2 cellular contexts compared by ENCODE assay signal in the genomic region with DNA sequence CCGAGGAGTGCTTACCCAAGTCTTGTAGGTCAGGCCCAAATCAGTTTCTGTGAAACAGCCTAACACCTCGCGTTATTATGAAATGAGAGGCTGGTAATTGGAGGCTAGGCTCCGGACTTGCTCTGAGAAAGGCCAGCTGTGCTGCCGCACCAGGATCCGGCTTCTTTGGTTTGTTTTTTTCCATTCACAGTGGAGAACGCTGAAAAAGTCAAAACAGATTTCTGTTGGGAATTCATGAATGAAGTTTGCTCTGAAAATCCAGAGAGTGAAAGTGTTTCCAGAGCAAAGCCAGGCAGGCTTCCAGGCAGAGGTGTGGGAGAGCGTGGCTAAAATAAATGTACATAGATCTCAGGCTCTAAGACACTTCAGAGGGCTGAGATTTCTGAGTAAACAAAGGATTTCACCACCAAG.
TF ChIP-seq lines count a peak whose summit lies in the region.

No MANE protein-coding gene starts in this region.

TF ChIP-seq in SK-N-SH treated with all-trans-retinoic acid at 6 μM for 48 hours, 23 proteins besides CTCF, POLR2A, EP300 and RAD21:
- TF ChIP-seq, protein P1, sequence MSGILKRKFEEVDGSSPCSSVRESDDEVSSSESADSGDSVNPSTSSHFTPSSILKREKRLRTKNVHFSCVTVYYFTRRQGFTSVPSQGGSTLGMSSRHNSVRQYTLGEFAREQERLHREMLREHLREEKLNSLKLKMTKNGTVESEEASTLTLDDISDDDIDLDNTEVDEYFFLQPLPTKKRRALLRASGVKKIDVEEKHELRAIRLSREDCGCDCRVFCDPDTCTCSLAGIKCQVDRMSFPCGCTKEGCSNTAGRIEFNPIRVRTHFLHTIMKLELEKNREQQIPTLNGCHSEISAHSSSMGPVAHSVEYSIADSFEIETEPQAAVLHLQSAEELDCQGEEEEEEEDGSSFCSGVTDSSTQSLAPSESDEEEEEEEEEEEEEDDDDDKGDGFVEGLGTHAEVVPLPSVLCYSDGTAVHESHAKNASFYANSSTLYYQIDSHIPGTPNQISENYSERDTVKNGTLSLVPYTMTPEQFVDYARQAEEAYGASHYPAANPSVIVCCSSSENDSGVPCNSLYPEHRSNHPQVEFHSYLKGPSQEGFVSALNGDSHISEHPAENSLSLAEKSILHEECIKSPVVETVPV (CRISPR knock-in tag; IDR thresholded peaks at IDR 0.05), result 0 out of 2 replicates have a peak, but pooled peaks have one; percentile 19
- TF ChIP-seq ZNF8 (CRISPR knock-in tag; IDR thresholded peaks at IDR 0.05), result no peak
TF ChIP-seq in SK-N-SH treated with all-trans-retinoic acid at 6 μM for 48 hours: peak in this region for 1.

TF ChIP-seq in SK-N-SH, 30 proteins besides CTCF, POLR2A, EP300 and RAD21 (continued from another document):
- TF ChIP-seq, protein P2, sequence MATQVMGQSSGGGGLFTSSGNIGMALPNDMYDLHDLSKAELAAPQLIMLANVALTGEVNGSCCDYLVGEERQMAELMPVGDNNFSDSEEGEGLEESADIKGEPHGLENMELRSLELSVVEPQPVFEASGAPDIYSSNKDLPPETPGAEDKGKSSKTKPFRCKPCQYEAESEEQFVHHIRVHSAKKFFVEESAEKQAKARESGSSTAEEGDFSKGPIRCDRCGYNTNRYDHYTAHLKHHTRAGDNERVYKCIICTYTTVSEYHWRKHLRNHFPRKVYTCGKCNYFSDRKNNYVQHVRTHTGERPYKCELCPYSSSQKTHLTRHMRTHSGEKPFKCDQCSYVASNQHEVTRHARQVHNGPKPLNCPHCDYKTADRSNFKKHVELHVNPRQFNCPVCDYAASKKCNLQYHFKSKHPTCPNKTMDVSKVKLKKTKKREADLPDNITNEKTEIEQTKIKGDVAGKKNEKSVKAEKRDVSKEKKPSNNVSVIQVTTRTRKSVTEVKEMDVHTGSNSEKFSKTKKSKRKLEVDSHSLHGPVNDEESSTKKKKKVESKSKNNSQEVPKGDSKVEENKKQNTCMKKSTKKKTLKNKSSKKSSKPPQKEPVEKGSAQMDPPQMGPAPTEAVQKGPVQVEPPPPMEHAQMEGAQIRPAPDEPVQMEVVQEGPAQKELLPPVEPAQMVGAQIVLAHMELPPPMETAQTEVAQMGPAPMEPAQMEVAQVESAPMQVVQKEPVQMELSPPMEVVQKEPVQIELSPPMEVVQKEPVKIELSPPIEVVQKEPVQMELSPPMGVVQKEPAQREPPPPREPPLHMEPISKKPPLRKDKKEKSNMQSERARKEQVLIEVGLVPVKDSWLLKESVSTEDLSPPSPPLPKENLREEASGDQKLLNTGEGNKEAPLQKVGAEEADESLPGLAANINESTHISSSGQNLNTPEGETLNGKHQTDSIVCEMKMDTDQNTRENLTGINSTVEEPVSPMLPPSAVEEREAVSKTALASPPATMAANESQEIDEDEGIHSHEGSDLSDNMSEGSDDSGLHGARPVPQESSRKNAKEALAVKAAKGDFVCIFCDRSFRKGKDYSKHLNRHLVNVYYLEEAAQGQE (IDR thresholded peaks at IDR 0.05; ENCODE audit: low read depth, low read length), result no peak
- TF ChIP-seq, protein P3, sequence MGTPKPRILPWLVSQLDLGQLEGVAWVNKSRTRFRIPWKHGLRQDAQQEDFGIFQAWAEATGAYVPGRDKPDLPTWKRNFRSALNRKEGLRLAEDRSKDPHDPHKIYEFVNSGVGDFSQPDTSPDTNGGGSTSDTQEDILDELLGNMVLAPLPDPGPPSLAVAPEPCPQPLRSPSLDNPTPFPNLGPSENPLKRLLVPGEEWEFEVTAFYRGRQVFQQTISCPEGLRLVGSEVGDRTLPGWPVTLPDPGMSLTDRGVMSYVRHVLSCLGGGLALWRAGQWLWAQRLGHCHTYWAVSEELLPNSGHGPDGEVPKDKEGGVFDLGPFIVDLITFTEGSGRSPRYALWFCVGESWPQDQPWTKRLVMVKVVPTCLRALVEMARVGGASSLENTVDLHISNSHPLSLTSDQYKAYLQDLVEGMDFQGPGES (IDR thresholded peaks at IDR 0.05; ENCODE audit: low read depth, low read length), result no peak
- TF ChIP-seq NRF1 (IDR thresholded peaks at IDR 0.05; ENCODE audit: low read depth, low read length) (no peak), RXRA (IDR thresholded peaks at IDR 0.05; ENCODE audit: borderline replicate concordance, low read depth) (no peak), FOXJ3 (CRISPR knock-in tag; IDR thresholded peaks at IDR 0.05) (no peak)
- TF ChIP-seq, protein P4, sequence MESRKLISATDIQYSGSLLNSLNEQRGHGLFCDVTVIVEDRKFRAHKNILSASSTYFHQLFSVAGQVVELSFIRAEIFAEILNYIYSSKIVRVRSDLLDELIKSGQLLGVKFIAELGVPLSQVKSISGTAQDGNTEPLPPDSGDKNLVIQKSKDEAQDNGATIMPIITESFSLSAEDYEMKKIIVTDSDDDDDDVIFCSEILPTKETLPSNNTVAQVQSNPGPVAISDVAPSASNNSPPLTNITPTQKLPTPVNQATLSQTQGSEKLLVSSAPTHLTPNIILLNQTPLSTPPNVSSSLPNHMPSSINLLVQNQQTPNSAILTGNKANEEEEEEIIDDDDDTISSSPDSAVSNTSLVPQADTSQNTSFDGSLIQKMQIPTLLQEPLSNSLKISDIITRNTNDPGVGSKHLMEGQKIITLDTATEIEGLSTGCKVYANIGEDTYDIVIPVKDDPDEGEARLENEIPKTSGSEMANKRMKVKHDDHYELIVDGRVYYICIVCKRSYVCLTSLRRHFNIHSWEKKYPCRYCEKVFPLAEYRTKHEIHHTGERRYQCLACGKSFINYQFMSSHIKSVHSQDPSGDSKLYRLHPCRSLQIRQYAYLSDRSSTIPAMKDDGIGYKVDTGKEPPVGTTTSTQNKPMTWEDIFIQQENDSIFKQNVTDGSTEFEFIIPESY (IDR thresholded peaks at IDR 0.05; ENCODE audit: borderline replicate concordance, low read depth), result no peak
